20 cellular contexts compared by ENCODE assay signal in genomic region chr2:235883675-235884074, GRCh38.
"Had no signal": no experiment of that assay in that cellular context is flagged by ENCODE, and none has a peak within 500 bp of the region (broad histone marks: within the 10 kb centered on the region; RNA-seq: fewer than 3 reads in every experiment).

No MANE protein-coding gene starts in this region.

- H3K9me3 Mint-ChIP-seq: endodermal cell; natural killer cell treated with Interleukin-12 subunit alpha and Interleukin-12 subunit beta and Interleukin-15 and Interleukin-18, amount 100 ng/mL, for 72 hours had no signal

- H3K27me3 ChIP-seq: gastrocnemius medialis, heart right ventricle, spleen, testis, tibial nerve, upper lobe of right lung, vagina had no signal

- H3K36me3 ChIP-seq: gastrocnemius medialis, spleen, upper lobe of right lung, vagina had no signal

- H3K9me3 ChIP-seq: gastrocnemius medialis, heart right ventricle, psoas muscle, spleen, testis, tibial nerve, upper lobe of right lung, vagina had no signal

- H2AFZ ChIP-seq: parathyroid adenoma had no signal

- H3K9ac ChIP-seq: parathyroid adenoma had no signal

- H3K27ac ChIP-seq: gastrocnemius medialis, heart right ventricle, parathyroid adenoma, psoas muscle, spleen, testis, tibial nerve, upper lobe of right lung, vagina had no signal

- H3K4me3 Mint-ChIP-seq: endodermal cell; natural killer cell treated with Interleukin-12 subunit alpha and Interleukin-12 subunit beta and Interleukin-15 and Interleukin-18, amount 100 ng/mL, for 72 hours; stimulated activated memory B cell treated with anti-CD40 and anti-IgM and Interleukin-4, amounts not matched to agents 10 μg/mL and 1 μg/mL and 100 μg/mL, for 72 hours; stimulated activated naive CD8-positive, alpha-beta T cell treated with anti-CD3 and anti-CD28 coated beads, Interleukin-15, amount 100 ng/mL, for 72 hours had no signal

- H3K79me2 ChIP-seq: parathyroid adenoma had no signal

- H3K4me1 ChIP-seq: gastrocnemius medialis, heart right ventricle, parathyroid adenoma, psoas muscle, spleen, testis, tibial nerve, upper lobe of right lung, vagina had no signal

- H3K27ac Mint-ChIP-seq: endodermal cell; natural killer cell treated with Interleukin-12 subunit alpha and Interleukin-12 subunit beta and Interleukin-15 and Interleukin-18, amount 100 ng/mL, for 72 hours; stimulated activated memory B cell treated with anti-CD40 and anti-IgM and Interleukin-4, amounts not matched to agents 10 μg/mL and 1 μg/mL and 100 μg/mL, for 72 hours had no signal

- H3K4me1 Mint-ChIP-seq: stimulated activated memory B cell treated with anti-CD40 and anti-IgM and Interleukin-4, amounts not matched to agents 10 μg/mL and 1 μg/mL and 100 μg/mL, for 72 hours; stimulated activated naive CD8-positive, alpha-beta T cell treated with anti-CD3 and anti-CD28 coated beads, Interleukin-15, amount 100 ng/mL, for 72 hours had no signal

- H3K27me3 Mint-ChIP-seq: natural killer cell treated with Interleukin-12 subunit alpha and Interleukin-12 subunit beta and Interleukin-15 and Interleukin-18, amount 100 ng/mL, for 72 hours; stimulated activated memory B cell treated with anti-CD40 and anti-IgM and Interleukin-4, amounts not matched to agents 10 μg/mL and 1 μg/mL and 100 μg/mL, for 72 hours; stimulated activated naive CD8-positive, alpha-beta T cell treated with anti-CD3 and anti-CD28 coated beads, Interleukin-15, amount 100 ng/mL, for 72 hours had no signal

- H3K36me3 Mint-ChIP-seq: natural killer cell treated with Interleukin-12 subunit alpha and Interleukin-12 subunit beta and Interleukin-15 and Interleukin-18, amount 100 ng/mL, for 72 hours; stimulated activated memory B cell treated with anti-CD40 and anti-IgM and Interleukin-4, amounts not matched to agents 10 μg/mL and 1 μg/mL and 100 μg/mL, for 72 hours had no signal

- DNase-seq: dermis blood vessel endothelial cell; endodermal cell; gastrocnemius medialis; heart right ventricle; hypothalamus; islet precursor cell; psoas muscle; retina; spleen; stimulated activated CD4-positive, alpha-beta T cell treated with anti-CD3 and anti-CD28 coated beads, Interleukin-15, amount 100 ng/mL, for 24 hours; stimulated activated CD4-positive, alpha-beta T cell treated with anti-CD3 and anti-CD28 coated beads, Interleukin-1b, Interleukin-23, amount 100 ng/mL, for 48 hours; stimulated activated CD4-positive, alpha-beta T cell treated with anti-CD3 and anti-CD28 coated beads, Interleukin-4, amount 100 ng/mL, for 24 hours; stimulated activated naive CD8-positive, alpha-beta T cell treated with anti-CD3 and anti-CD28 coated beads, Interleukin-15, amount 100 ng/mL, for 72 hours; testis; upper lobe of right lung had no signal

- H3K4me3 ChIP-seq: gastrocnemius medialis, heart right ventricle, psoas muscle, spleen, testis, tibial nerve, upper lobe of right lung, vagina had no signal
